Comparison of ENCODE assay signal across 12 cellular contexts in genomic region chr1:44218503-44219300, GRCh38.
"Had no signal": no experiment of that assay in that cellular context is flagged by ENCODE, and none has a peak within 500 bp of the region (broad histone marks: within the 10 kb centered on the region; RNA-seq: fewer than 3 reads in every experiment).

No MANE protein-coding gene starts in this region.

- H3K27me3 Mint-ChIP-seq: activated naive CD4-positive, alpha-beta T cell treated with anti-CD3 and anti-CD28 coated beads, Interleukin-2, amount 10 ng/mL, durations not matched to agents 7 days and 5 days; natural killer cell treated with Interleukin-12 subunit alpha and Interleukin-12 subunit beta and Interleukin-15 and Interleukin-18, amount 100 ng/mL, for 72 hours had no signal

- DNase-seq: activated CD4-positive, alpha-beta T cell treated with anti-CD3 and anti-CD28 coated beads for 48 hours; activated naive CD4-positive, alpha-beta T cell treated with anti-CD3 and anti-CD28 coated beads, Interleukin-2, amount 10 ng/mL, durations not matched to agents 7 days and 5 days; adrenal gland; esophagus squamous epithelium; immature natural killer cell; spleen; stomach had no signal

- H3K27ac Mint-ChIP-seq: activated naive CD4-positive, alpha-beta T cell treated with anti-CD3 and anti-CD28 coated beads, Interleukin-2, amount 10 ng/mL, durations not matched to agents 7 days and 5 days; natural killer cell treated with Interleukin-12 subunit alpha and Interleukin-12 subunit beta and Interleukin-15 and Interleukin-18, amount 100 ng/mL, for 72 hours; WTC11 had no signal

- H3K27me3 ChIP-seq: adrenal gland, esophagus squamous epithelium, spleen, stomach had no signal

- H3K9me3 Mint-ChIP-seq: activated naive CD4-positive, alpha-beta T cell treated with anti-CD3 and anti-CD28 coated beads, Interleukin-2, amount 10 ng/mL, durations not matched to agents 7 days and 5 days; immature natural killer cell; natural killer cell treated with Interleukin-12 subunit alpha and Interleukin-12 subunit beta and Interleukin-15 and Interleukin-18, amount 100 ng/mL, for 72 hours; WTC11 had no signal

- H3K9me3 ChIP-seq: adrenal gland, esophagus squamous epithelium, prostate gland, spleen, stomach, thoracic aorta had no signal

- H3K4me3 ChIP-seq: adrenal gland, esophagus squamous epithelium, prostate gland, spleen, stomach, thoracic aorta had no signal

- H3K27ac ChIP-seq: esophagus squamous epithelium, prostate gland, stomach, thoracic aorta had no signal

- FAIRE-seq: colon had no signal

- H3K4me3 Mint-ChIP-seq: activated naive CD4-positive, alpha-beta T cell treated with anti-CD3 and anti-CD28 coated beads, Interleukin-2, amount 10 ng/mL, durations not matched to agents 7 days and 5 days; immature natural killer cell; natural killer cell treated with Interleukin-12 subunit alpha and Interleukin-12 subunit beta and Interleukin-15 and Interleukin-18, amount 100 ng/mL, for 72 hours; WTC11 had no signal
